Comparison of ENCODE assay signal across 11 cellular contexts in genomic region chr9:130020618-130021017, GRCh38. TPM values are rescaled to one million over a fixed set of nuclear protein-coding genes. Genes with fewer than 3 reads are reported as not detected.
DNase-seq lines count a peak whose midpoint lies in the region; ATAC-seq and TF ChIP-seq lines count a peak whose summit lies in the region.
"Had no signal": no experiment of that assay in that cellular context is flagged by ENCODE, and none has a peak within 500 bp of the region (broad histone marks: within the 10 kb centered on the region; RNA-seq: fewer than 3 reads in every experiment).

No MANE protein-coding gene starts in this region.

- BruUV-seq in Panc1 (replicated peaks; lab: Mats Ljungman, UMichigan) = no TSS peak

- no peaks in the 10 kb centered on the region for H3K9me3 ChIP-seq in CD8-positive, alpha-beta T cell (ENCODE audit: low read length)
- H3K9me3 ChIP-seq in Panc1 (ENCODE audit: control insufficient read depth, insufficient read depth, low read depth, low read length) (no peaks in the 10 kb centered on the region), psoas muscle (no peaks in the 10 kb centered on the region), breast epithelium (no peaks in the 10 kb centered on the region), heart left ventricle (peaks cover 0 to 8% (median 0%) of the 10 kb centered on the region in 12 donors)
- H3K9me3 ChIP-seq: SJCRH30 had no signal

- peaks cover 74% of the 10 kb centered on the region for H3K4me1 Mint-ChIP-seq in CD8-positive, alpha-beta T cell (ENCODE audit: low read depth)

- POLR2A ChIA-PET in CD8-positive, alpha-beta T cell (lab: Charles Lee) = no interaction called here
- POLR2A ChIA-PET in Panc1 (lab: Charles Lee) = no interaction called here

- peak overlapping the region; percentile 75 for H3K27ac Mint-ChIP-seq in CD8-positive, alpha-beta T cell

- H3K4me3 Mint-ChIP-seq in CD8-positive, alpha-beta T cell = no peak overlapping the region

- intact Hi-C loops in CD8-positive, alpha-beta T cell (cut with DNase I, micrococcal nuclease) = loop anchor here in 1 of 2 experiments (1.0 kb wide), 1 partner anchor 9 kb away; no protein-coding TSS in a partner anchor
- intact Hi-C loops in Panc1 (cut with micrococcal nuclease; ENCODE audit: unreplicated experiment) = no loop called here
- intact Hi-C loops in dorsolateral prefrontal cortex (cut with DNase I) = no loop called here
- intact Hi-C loops in psoas muscle (cut with DNase I) = loop anchor here in 1 of 2 donors (5.0 kb wide), 1 partner anchor 33 kb away; no protein-coding TSS in a partner anchor
- intact Hi-C loops in breast epithelium (cut with DNase I; ENCODE audit: low total_unique reads) = no loop called here
- intact Hi-C loops in heart left ventricle (cut with DNase I) = no loop called here

- H3K4me1 ChIP-seq in CD8-positive, alpha-beta T cell (ENCODE audit: insufficient read depth, low read length) = peaks cover 42% of the 10 kb centered on the region
- H3K4me1 ChIP-seq in Panc1 (ENCODE audit: control insufficient read depth, insufficient read depth, low read length) = peaks cover 46% of the 10 kb centered on the region
- H3K4me1 ChIP-seq in psoas muscle = peaks cover 51% of the 10 kb centered on the region
- peaks cover 0 to 8% of the 10 kb centered on the region in 2 donors for H3K4me1 ChIP-seq in breast epithelium
- peaks cover 0 to 59% (median 16%) of the 10 kb centered on the region in 12 donors for H3K4me1 ChIP-seq in heart left ventricle

- 21 to 25% (median 22%) methylated on average over 7 of the region's 7 CpGs for WGBS in psoas muscle, 3 donors
- WGBS in heart left ventricle, 4 donors = 51 to 64% (median 60%) methylated on average over 7 of the region's 7 CpGs

- H3K36me3 Mint-ChIP-seq in CD8-positive, alpha-beta T cell = peaks cover 56% of the 10 kb centered on the region

- H3K27ac ChIP-seq in CD8-positive, alpha-beta T cell (ENCODE audit: low read depth, low read length) = no peak overlapping the region
- H3K27ac ChIP-seq in Panc1 (ENCODE audit: low read length) = peak overlapping the region; percentile 59; the same call in 1 of the 2 replicates
- peak overlapping the region in 56 of 59 donors; percentile 7 to 81 (median 66) for H3K27ac ChIP-seq in dorsolateral prefrontal cortex
- peak overlapping the region; percentile 34 for H3K27ac ChIP-seq in psoas muscle
- peak overlapping the region in 1 of 2 donors; percentile 50 for H3K27ac ChIP-seq in breast epithelium
- peak overlapping the region in 2 of 12 donors; percentile 14 to 80 for H3K27ac ChIP-seq in heart left ventricle
- H3K27ac ChIP-seq: SJCRH30 had no signal

- in situ Hi-C loops in Panc1 (cut with HindIII; ENCODE audit: low pct_unique_long_range_greater_than_20kb, low sequenced_read_pairs) = no loop called here

- no peaks in the 10 kb centered on the region for H3K27me3 ChIP-seq in CD8-positive, alpha-beta T cell (ENCODE audit: insufficient read depth, low read length)
- H3K27me3 ChIP-seq in Panc1 (ENCODE audit: control insufficient read depth, insufficient read depth, low read length) (no peaks in the 10 kb centered on the region), dorsolateral prefrontal cortex (no peaks in the 10 kb centered on the region), psoas muscle (ENCODE audit: insufficient read depth in 3 of 3, low read length in 2 of 3) (no peaks in the 10 kb centered on the region), breast epithelium (no peaks in the 10 kb centered on the region), heart left ventricle (no peaks in the 10 kb centered on the region)
- H3K27me3 ChIP-seq: SJCRH30 had no signal

- no peak for TF ChIP-seq POLR2A in breast epithelium (IDR thresholded peaks at IDR 0.05)
- no peak for TF ChIP-seq POLR2A in heart left ventricle (IDR thresholded peaks at IDR 0.05)

- H3K4me3 ChIP-seq in CD8-positive, alpha-beta T cell (ENCODE audit: low read depth, low read length) = no peak overlapping the region
- H3K4me3 ChIP-seq in Panc1 (ENCODE audit: low read depth in 2 of 2, low read length in 2 of 2) = no peak overlapping the region
- H3K4me3 ChIP-seq in dorsolateral prefrontal cortex = no peak overlapping the region
- H3K4me3 ChIP-seq in psoas muscle = no peak overlapping the region
- H3K4me3 ChIP-seq in breast epithelium = no peak overlapping the region
- H3K4me3 ChIP-seq in heart left ventricle = no peak overlapping the region
- H3K4me3 ChIP-seq: SJCRH30 had no signal

- H3K36me3 ChIP-seq in CD8-positive, alpha-beta T cell (ENCODE audit: insufficient read depth, low read length) = no peaks in the 10 kb centered on the region
- H3K36me3 ChIP-seq in Panc1 (ENCODE audit: control insufficient read depth, insufficient read depth, low read length) (no peaks in the 10 kb centered on the region), psoas muscle (ENCODE audit: insufficient read depth in 1 of 2, low read depth in 1 of 2) (no peaks in the 10 kb centered on the region), breast epithelium (no peaks in the 10 kb centered on the region), heart left ventricle (peaks cover 0 to 5% (median 0%) of the 10 kb centered on the region in 9 donors)

- peaks cover 4% of the 10 kb centered on the region for H3K9me3 Mint-ChIP-seq in CD8-positive, alpha-beta T cell

- no peak for ATAC-seq in CD8-positive, alpha-beta T cell
- ATAC-seq in Panc1 (no peak), psoas muscle (peak in 1 of 4 donors; percentile 22), heart left ventricle (no peak)

- DNase-seq in CD8-positive, alpha-beta T cell = no peak
- no peak for DNase-seq in Panc1 (ENCODE audit: low read depth, low spot score)
- no peak for DNase-seq in dorsolateral prefrontal cortex
- no peak for DNase-seq in psoas muscle
- no peak for DNase-seq in breast epithelium (ENCODE audit: low spot score in 2 of 2)
- no peak for DNase-seq in heart left ventricle
- DNase-seq in stimulated activated naive CD4-positive, alpha-beta T cell treated with Interleukin-2 at 50 U/mL for 16 hours (lab: John Stamatoyannopoulos, UW) = no peak
- DNase-seq in NCI-H510A treated with DMSO at 0.1 percent for 48 hours (lab: John Stamatoyannopoulos, UW) = no peak
- DNase-seq: activated CD4-positive, CD25-positive, alpha-beta regulatory T cell treated with anti-CD3 and anti-CD28 coated beads, Interleukin-2, amount 50 U/mL, for 72 hours; NCI-H526 treated with DMSO at 0.1 percent for 48 hours; SJCRH30 had no signal

- CTCF ChIA-PET in CD8-positive, alpha-beta T cell (lab: Charles Lee) = interaction anchor here (0.5 to 1.2 kb wide), 2 partner anchors 213 to 238 kb away, joined by 3 read pairs; no protein-coding TSS in a partner anchor
- CTCF ChIA-PET in Panc1 (lab: Charles Lee) = no interaction called here

- no peak for TF ChIP-seq CTCF in CD8-positive, alpha-beta T cell (IDR thresholded peaks at IDR 0.05)
- no peak for TF ChIP-seq CTCF in Panc1 (IDR thresholded peaks at IDR 0.05)
- TF ChIP-seq CTCF in dorsolateral prefrontal cortex (IDR thresholded peaks at IDR 0.05 in 54 of 56, conservative IDR thresholded peaks at IDR 0.05 in 2 of 56; ENCODE audit: low read depth in 1 of 56, partially characterized antibody in 56 of 56) = no peak
- TF ChIP-seq CTCF in psoas muscle (IDR thresholded peaks at IDR 0.05) = no peak
- no peak for TF ChIP-seq CTCF in breast epithelium (IDR thresholded peaks at IDR 0.05)
- no peak for TF ChIP-seq CTCF in heart left ventricle (IDR thresholded peaks at IDR 0.05)

- no peaks in the 10 kb centered on the region for H3K27me3 Mint-ChIP-seq in CD8-positive, alpha-beta T cell (ENCODE audit: low read depth)

RNA-seq across cellular contexts. Expression of gene FNBP1, which starts 22.4 kb away (rescaled TPM):
- total RNA-seq in CD8-positive, alpha-beta T cell = 100 to 1,000 TPM; 169 to 194 TPM
- total RNA-seq in Panc1 (2021; ENCODE audit: unreplicated experiment) = 53.6 TPM
- polyA plus RNA-seq in Panc1 (2012; ENCODE audit: insufficient read length) = 21.0 TPM
- 100 to 1,000 TPM in 60 of 120 experiments, 10 to 100 TPM in 60; 53.9 to 197 (median 99.8) TPM for total RNA-seq in dorsolateral prefrontal cortex
- total RNA-seq in psoas muscle = 10 to 100 TPM; 23.7 to 30.1 (median 27.5) TPM
- 10 to 100 TPM in 2 of 3 donors, 1 to 10 TPM in 1; 4.6 to 30.5 (median 10.1) TPM for polyA plus RNA-seq in psoas muscle
- 10 to 100 TPM; 31.3 to 49.8 (median 41.9) TPM for total RNA-seq in breast epithelium
- 10 to 100 TPM; 16.6 to 47.3 (median 24.8) TPM for total RNA-seq in heart left ventricle
- 10 to 100 TPM in 1 of 2 donors, 1 to 10 TPM in 1; 6.9 to 13.4 TPM for polyA plus RNA-seq in heart left ventricle

RNA-seq across cellular contexts. Expression of gene GPR107, which starts 33.1 kb away (rescaled TPM):
- 10 to 100 TPM; 23.7 to 25.2 TPM for total RNA-seq in CD8-positive, alpha-beta T cell
- 43.0 TPM for total RNA-seq in Panc1 (2021; ENCODE audit: unreplicated experiment)
- 27.5 TPM for polyA plus RNA-seq in Panc1 (2012; ENCODE audit: insufficient read length)
- 10 to 100 TPM; 34.8 to 59.2 (median 45.9) TPM for total RNA-seq in dorsolateral prefrontal cortex
- total RNA-seq in psoas muscle = 10 to 100 TPM; 18.2 to 25.9 (median 22.8) TPM
- polyA plus RNA-seq in psoas muscle = 10 to 100 TPM in 2 of 3 donors, 1 to 10 TPM in 1; 8.9 to 28.1 (median 14.9) TPM
- total RNA-seq in breast epithelium = 10 to 100 TPM; 22.5 to 26.9 (median 25.6) TPM
- 10 to 100 TPM; 16.1 to 33.2 (median 21.3) TPM for total RNA-seq in heart left ventricle
- polyA plus RNA-seq in heart left ventricle = 10 to 100 TPM in 1 of 2 donors, 1 to 10 TPM in 1; 7.0 to 30.5 TPM
